In genomic region chr9:19451240-19452087, GRCh38 we compare ENCODE assay signal across 13 cellular contexts. TPM values are rescaled to one million over a fixed set of nuclear protein-coding genes. Genes with fewer than 3 reads are reported as not detected.
DNase-seq lines count a peak whose midpoint lies in the region; ATAC-seq, FAIRE-seq and TF ChIP-seq lines count a peak whose summit lies in the region.
"Had no signal": no experiment of that assay in that cellular context is flagged by ENCODE, and none has a peak within 500 bp of the region (broad histone marks: within the 10 kb centered on the region; RNA-seq: fewer than 3 reads in every experiment).

No MANE protein-coding gene starts in this region.

- H3K9ac ChIP-seq in GM12878 (ENCODE audit: control insufficient read depth, insufficient read depth, low read length) = peak overlapping the region; percentile 7; the same call in 1 of the 2 replicates

- H2AFZ ChIP-seq in GM12878 (ENCODE audit: control insufficient read depth, low read depth, low read length) = peak overlapping the region; percentile 83
- H2AFZ ChIP-seq: hepatocyte had no signal

- H3K4me1 ChIP-seq in GM12878 (ENCODE audit: control insufficient read depth, insufficient read depth, low read length) = peaks cover 12% of the 10 kb centered on the region

- peak overlapping the region; percentile 76 for H3K27ac ChIP-seq in GM12878 (ENCODE audit: control insufficient read depth, insufficient read depth)
- H3K27ac ChIP-seq: hepatocyte, SK-N-MC had no signal

- intact Hi-C loops in GM12878 (cut with micrococcal nuclease; ENCODE audit: unreplicated experiment) = loop anchor here (2.0 to 5.0 kb wide), 3 partner anchors 43 to 1926 kb away; partner anchors contain the start of gene ACER2

- peak in 1 of 2 experiments; percentile 65; a peak in 2 of 4 replicates for TF ChIP-seq EP300 in GM12878 (IDR thresholded peaks at IDR 0.05; ENCODE audit: borderline replicate concordance in 1 of 2, control insufficient read depth in 1 of 2, low read depth in 2 of 2, low read length in 2 of 2)

- peak; percentile 35; the same call in 1 of the 2 replicates for TF ChIP-seq POLR2A in GM12878 (IDR thresholded peaks at IDR 0.05; ENCODE audit: low read depth, low read length)

- POLR2A ChIA-PET in GM12878 (lab: Charles Lee) = interaction anchor here (0.6 to 1.4 kb wide), 4 partner anchors 10 to 402 kb away, joined by 3 to 4 read pairs (median 4); partner anchors contain the start of gene RRAGA

- SMC1A ChIA-PET in GM12878 (lab: Charles Lee; ENCODE audit: uncharacterized antibody, unreplicated experiment) = interaction anchor here (0.7 to 1.6 kb wide), 6 partner anchors 10 to 423 kb away, joined by 3 to 5 read pairs (median 4); no protein-coding TSS in a partner anchor

- peak; percentile 87 for FAIRE-seq in GM12878 (lab: Jason Lieb, UNC)

- DNase-seq in GM12878 (ENCODE audit: low read depth, low spot score) (peak; percentile 71), NCI-H187 (lab: John Stamatoyannopoulos, UW) (no peak), middle frontal gyrus (ENCODE audit: extremely low spot score, low spot score) (no peak), DMS53 treated with DMSO at 0.1 percent for 48 hours (lab: John Stamatoyannopoulos, UW; ENCODE audit: unreplicated experiment) (no peak)
- no peak for DNase-seq in activated T-cell treated with anti-CD3 and anti-CD28 coated beads, Interleukin-2, amount 50 U/mL, for 48 hours
- DNase-seq: activated CD4-positive, alpha-beta memory T cell treated with anti-CD3 and anti-CD28 coated beads for 36 hours; KBM-7; stimulated activated CD8-positive, alpha-beta memory T cell treated with anti-CD3 and anti-CD28 coated beads, Interleukin-4, amount 100 ng/mL, for 48 hours had no signal

- WGBS in GM12878 (ENCODE audit: insufficient coverage, insufficient replicate concordance, low lambda C conversion rate, missing lambda C conversion rate) = 2% methylated on average over 9 of the region's 9 CpGs

- BruUV-seq in GM12878 (replicated peaks; lab: Mats Ljungman, UMichigan) = no TSS peak

- H3K27me3 ChIP-seq in GM12878 (replicated peaks in 1 of 2; ENCODE audit: control insufficient read depth in 2 of 2, insufficient read depth in 2 of 2, low read length in 1 of 2) = no peaks in the 10 kb centered on the region
- H3K27me3 ChIP-seq: hepatocyte had no signal

- H3K4me3 ChIP-seq in GM12878 = peak overlapping the region; percentile 25; the same call in 1 of the 2 replicates
- H3K4me3 ChIP-seq: hepatocyte, SK-N-MC had no signal

- RAD21 ChIA-PET in GM12878 (lab: Charles Lee; ENCODE audit: unreplicated experiment) = interaction anchor here (0.6 to 3.1 kb wide), 8 partner anchors 10 to 403 kb away, joined by 3 to 17 read pairs (median 3); partner anchors contain the start of genes RPS6 and RRAGA

- in situ Hi-C loops in GM12878 (cut with MboI) = loop anchor here (10.0 to 25.0 kb wide), 2 partner anchors 347 to 1189 kb away; partner anchors contain the start of gene HAUS6

- no peak for TF ChIP-seq RAD21 in GM12878 (IDR thresholded peaks at IDR 0.05; ENCODE audit: insufficient read depth, low read depth, low read length)

- no peaks in the 10 kb centered on the region for H4K20me1 ChIP-seq in GM12878 (ENCODE audit: control insufficient read depth, insufficient read depth)

- no peak for TF ChIP-seq CTCF in GM12878 (IDR thresholded peaks at IDR 0.05 in 2 of 3, conservative IDR thresholded peaks at IDR 0.05 in 1 of 3; ENCODE audit: control insufficient read depth in 2 of 3, extremely low read depth in 1 of 3, insufficient read depth in 1 of 3, low read depth in 3 of 3, low read length in 3 of 3)

- CTCF ChIA-PET in GM12878 (lab: Yijun Ruan, JAX) = interaction anchor here (0.5 to 6.8 kb wide), 5 partner anchors 9 to 402 kb away, joined by 3 to 102 read pairs (median 3); partner anchors contain the start of gene RRAGA

- H3K9me3 ChIP-seq in GM12878 (replicated peaks; ENCODE audit: control insufficient read depth, insufficient read depth, low read length) = no peaks in the 10 kb centered on the region

- no peaks in the 10 kb centered on the region; the same call in 1 of the 2 replicates for H3K79me2 ChIP-seq in GM12878 (ENCODE audit: control insufficient read depth, insufficient read depth, low read length)
- H3K79me2 ChIP-seq: hepatocyte had no signal

- ATAC-seq in GM18873 (IDR thresholded peaks at IDR 0.05; ENCODE audit: low FRiP score, unreplicated experiment) (peak; percentile 91), GM21737 (IDR thresholded peaks at IDR 0.05; ENCODE audit: unreplicated experiment) (peak; percentile 95), HG03139 (IDR thresholded peaks at IDR 0.05; ENCODE audit: unreplicated experiment) (peak; percentile 93), GM12878 (peak; percentile 94)

- no peaks in the 10 kb centered on the region for H3K36me3 ChIP-seq in GM12878 (ENCODE audit: control insufficient read depth in 2 of 2, insufficient read depth in 2 of 2, low read length in 1 of 2)

- peak overlapping the region; percentile 86 for H3K4me2 ChIP-seq in GM12878 (ENCODE audit: control insufficient read depth, insufficient read depth)
- H3K4me2 ChIP-seq: hepatocyte had no signal

TF ChIP-seq in GM12878, 131 proteins besides CTCF, POLR2A, EP300 and RAD21 (continues in another document):
- no peak for TF ChIP-seq E2F4 (IDR thresholded peaks at IDR 0.05; ENCODE audit: low read depth, low read length)
- no peak for TF ChIP-seq MLLT1 (IDR thresholded peaks at IDR 0.05)
- no peak for TF ChIP-seq NKRF (conservative IDR thresholded peaks at IDR 0.05)
- TF ChIP-seq MYB (IDR thresholded peaks at IDR 0.05; ENCODE audit: borderline replicate concordance, low read depth, low read length) = no peak
- TF ChIP-seq MTA2 (IDR thresholded peaks at IDR 0.05; ENCODE audit: low read depth) = peak; percentile 53; the same call in 1 of the 2 replicates
- no peak for TF ChIP-seq EGR1 (IDR thresholded peaks at IDR 0.05; ENCODE audit: borderline replicate concordance in 1 of 2, low read depth in 2 of 2, low read length in 2 of 2)
- peak; percentile 72 for TF ChIP-seq RUNX3 (IDR thresholded peaks at IDR 0.05; ENCODE audit: low read length)
- no peak for TF ChIP-seq WRNIP1 (IDR thresholded peaks at IDR 0.05; ENCODE audit: borderline replicate concordance, low read depth, low read length)
- TF ChIP-seq SMAD5 (IDR thresholded peaks at IDR 0.05; ENCODE audit: low read depth) = no peak; the same call in 1 of the 2 replicates
- TF ChIP-seq PAX5 (IDR thresholded peaks at IDR 0.05; ENCODE audit: borderline replicate concordance, low read depth, low read length) = no peak
- no peak for TF ChIP-seq BMI1 (IDR thresholded peaks at IDR 0.05; ENCODE audit: borderline replicate concordance)
- TF ChIP-seq HDGF (IDR thresholded peaks at IDR 0.05) = no peak

RNA-seq across cellular contexts. Expression of gene ACER2, which starts 42.7 kb away (rescaled TPM):
- total RNA-seq in GM12878 (2013; cell fraction: nucleolus; rRNA removed) = 8.0 and 10.1 TPM in 2 replicates
- total RNA-seq in GM12878 (2014; rRNA removed) (2.7 and 3.4 TPM in 2 replicates), GM12878 (2014; rRNA removed; fragmentation: Illumina TruSeq; extraction: Trizol) (2.4 and 2.9 TPM in 2 replicates), GM12878 (2021) (2.3 and 3.1 TPM in 2 replicates)
- 1.1 TPM for polyA plus RNA-seq in GM12878 (2011; ENCODE audit: low read depth)
- polyA plus RNA-seq in GM12878 (2011; rRNA removed) (3.1 and 3.3 TPM in 2 replicates), GM12878 (2014; fragmentation: Illumina TruSeq; extraction: Trizol) (2.5 and 3.8 TPM in 2 replicates), GM12878 (2014; fragmentation: Nextera tagmentation; extraction: Ambion mirVana) (under 1 TPM; 0.07 to 0.08 TPM), GM12878 (2014; rRNA removed) (1.3 and 2.0 TPM in 2 replicates), GM12878 (2016; fragmentation: Nextera tagmentation; extraction: Ambion mirVana) (1 to 10 TPM; 1.3 to 1.6 TPM)
- 2.9 and 3.0 TPM in 2 replicates for polyA plus RNA-seq in GM12878 (2011; cell fraction: cytosol; rRNA removed)
- 2.1 and 2.4 TPM in 2 replicates for polyA plus RNA-seq in GM12878 (2011; cell fraction: nucleus; rRNA removed)
- 1.1 and 1.5 TPM in 2 replicates for polyA plus RNA-seq in GM12878 (2012)
- polyA minus RNA-seq in GM12878 (2011; rRNA and poly(A)+ RNA removed) = 11.0 and 11.5 TPM in 2 replicates
- polyA minus RNA-seq in GM12878 (2011; cell fraction: cytosol; rRNA and poly(A)+ RNA removed) = 2.9 and 3.6 TPM in 2 replicates
- polyA minus RNA-seq in GM12878 (2011; cell fraction: nucleus; rRNA and poly(A)+ RNA removed) = 1.8 and 2.4 TPM in 2 replicates
